8 cellular contexts compared by ENCODE assay signal in genomic region chr4:81724925-81725329, GRCh38.
DNase-seq lines count a peak whose midpoint lies in the region; ATAC-seq and TF ChIP-seq lines count a peak whose summit lies in the region.

No MANE protein-coding gene starts in this region.

- no peaks in the 10 kb centered on the region for H3K4me1 ChIP-seq in breast epithelium

- H3K4me3 ChIP-seq in breast epithelium (no peak overlapping the region), coronary artery (no peak overlapping the region)

- H3K27ac Mint-ChIP-seq in MCF 10A (ENCODE audit: low read depth, unreplicated experiment) (no peak overlapping the region), nephron progenitor cell (peak overlapping the region; percentile 78)

- BruUV-seq in MCF 10A (replicated peaks; lab: Mats Ljungman, UMichigan), result no TSS peak

- no peak for TF ChIP-seq CTCF in MCF 10A (IDR thresholded peaks at IDR 0.05; ENCODE audit: unreplicated experiment)
- no peak for TF ChIP-seq CTCF in breast epithelium (IDR thresholded peaks at IDR 0.05)
- TF ChIP-seq CTCF in coronary artery (IDR thresholded peaks at IDR 0.05), result no peak
- TF ChIP-seq CTCF in nephron progenitor cell (IDR thresholded peaks at IDR 0.05), result no peak

- intact Hi-C loops in MCF 10A (cut with micrococcal nuclease), result no loop called here
- intact Hi-C loops in breast epithelium (cut with DNase I; ENCODE audit: low total_unique reads), result no loop called here

- peaks cover 0 to 8% of the 10 kb centered on the region in 2 donors for H3K9me3 ChIP-seq in breast epithelium

- no peaks in the 10 kb centered on the region for H3K36me3 ChIP-seq in breast epithelium

- CTCF ChIA-PET in MCF 10A (lab: Yijun Ruan, JAX), result interaction anchor here (0.9 to 1.5 kb wide), 4 partner anchors 17 to 318 kb away, joined by 3 to 4 read pairs (median 3); no protein-coding TSS in a partner anchor

- ATAC-seq in HG03354 (IDR thresholded peaks at IDR 0.05; ENCODE audit: poor library complexity, severe bottlenecking, unreplicated experiment), result peak; percentile 99

- H3K4me1 Mint-ChIP-seq in MCF 10A (ENCODE audit: insufficient read depth, unreplicated experiment) (peaks cover 8% of the 10 kb centered on the region), nephron progenitor cell (peaks cover 39% of the 10 kb centered on the region)

- POLR2A ChIA-PET in MCF 10A (lab: Yijun Ruan, JAX), result interaction anchor here (0.9 to 2.4 kb wide), 3 partner anchors 62 to 254 kb away, joined by 4 to 8 read pairs (median 4); partner anchors contain the start of gene RASGEF1B

- H3K27me3 ChIP-seq in breast epithelium, result no peaks in the 10 kb centered on the region

- TF ChIP-seq POLR2A in breast epithelium (IDR thresholded peaks at IDR 0.05), result no peak

- H3K36me3 Mint-ChIP-seq in MCF 10A (ENCODE audit: insufficient read depth, unreplicated experiment), result no peaks in the 10 kb centered on the region
- peaks cover 4% of the 10 kb centered on the region for H3K36me3 Mint-ChIP-seq in nephron progenitor cell (ENCODE audit: low read depth)

- H3K4me3 Mint-ChIP-seq in MCF 10A (ENCODE audit: unreplicated experiment) (no peak overlapping the region), nephron progenitor cell (peak overlapping the region; percentile 41)

- H3K27me3 Mint-ChIP-seq in MCF 10A (ENCODE audit: insufficient read depth, unreplicated experiment), result no peaks in the 10 kb centered on the region
- H3K27me3 Mint-ChIP-seq in nephron progenitor cell (ENCODE audit: low read depth, poor library complexity), result peaks cover 7% of the 10 kb centered on the region

- DNase-seq in MCF 10A (ENCODE audit: unreplicated experiment) (peak; percentile 17), breast epithelium (ENCODE audit: low spot score in 2 of 2) (no peak), coronary artery (ENCODE audit: low spot score) (peak; percentile 75), nephron progenitor cell (peak; percentile 37), substantia nigra (lab: John Stamatoyannopoulos, UW) (peak in 39 of 49 donors; percentile 5 to 79 (median 41)), NCI-H69 (lab: John Stamatoyannopoulos, UW) (no peak)
- peak; percentile 40 to 45 for DNase-seq in activated CD4-positive, alpha-beta T cell treated with anti-CD3 and anti-CD28 coated beads for 24 hours (ENCODE audit: low read depth in 2 of 2)

- no peak overlapping the region for H3K27ac ChIP-seq in breast epithelium
- peak overlapping the region in 1 of 2 donors; percentile 14 for H3K27ac ChIP-seq in coronary artery
- H3K27ac ChIP-seq in substantia nigra (ENCODE audit: low read depth, low read length, poor library complexity, severe bottlenecking), result peak overlapping the region; percentile 63

- no peaks in the 10 kb centered on the region for H3K9me3 Mint-ChIP-seq in MCF 10A (ENCODE audit: unreplicated experiment)
- H3K9me3 Mint-ChIP-seq in nephron progenitor cell, result peaks cover 26% of the 10 kb centered on the region

Comparison
In these comparisons a context has a peak if more than half of its experiments do, and no peak if none do; other contexts are left out.
1. DNase-seq: peak in MCF 10A (single experiment), activated CD4-positive, alpha-beta T cell treated with anti-CD3 and anti-CD28 coated beads for 24 hours (2 of 2), coronary artery (single experiment), nephron progenitor cell (single experiment) and substantia nigra (39 of 49); none in breast epithelium (0 of 2) and NCI-H69 (single experiment).